ENCODE assay signal across 1 cellular context in the genomic region with DNA sequence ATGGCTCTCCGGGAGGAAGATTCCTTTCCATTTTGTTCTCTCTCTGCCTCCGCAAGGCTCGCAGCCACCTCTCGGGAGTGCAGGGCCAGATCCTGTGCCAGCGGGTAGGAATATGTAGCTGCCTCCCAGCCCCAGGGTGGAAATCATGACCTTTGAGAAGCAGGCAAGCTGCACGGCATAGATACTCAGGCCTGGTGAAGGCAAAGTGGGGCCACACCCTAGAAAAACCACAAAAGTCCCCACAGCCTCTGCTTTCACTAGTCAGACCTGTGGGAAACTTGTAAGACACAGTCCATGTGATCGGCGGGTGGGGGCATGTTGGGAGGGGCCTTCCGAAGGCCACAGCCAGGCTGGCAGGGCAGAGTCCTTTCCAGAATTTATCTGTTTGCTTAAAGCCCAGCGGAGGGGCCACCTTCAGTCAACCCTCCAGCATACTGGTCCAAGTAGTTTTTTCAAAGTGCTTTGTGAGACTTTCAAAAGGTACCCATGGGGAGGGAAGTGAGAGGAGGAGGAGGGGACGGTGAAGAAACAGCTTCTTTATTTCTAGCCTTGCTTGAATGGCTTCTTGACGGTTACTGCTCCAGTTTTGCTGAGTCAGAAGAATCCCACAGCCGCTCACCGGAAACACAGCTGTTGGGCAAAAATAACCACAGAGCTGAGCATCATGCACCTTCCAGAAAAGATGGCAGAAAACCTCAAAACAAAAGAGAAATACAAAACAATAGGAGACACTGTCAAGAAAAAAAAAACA.
TF ChIP-seq lines count a peak whose summit lies in the region.

A gene (plus strand): TSS at position 52 of the 751 bp plus-strand sequence. CDS start 16,562 bp downstream, outside the sequence.

TF ChIP-seq in K562, 482 proteins besides CTCF, POLR2A, EP300 and RAD21 (continued from another document and continues in another):
- TF ChIP-seq, protein P1, sequence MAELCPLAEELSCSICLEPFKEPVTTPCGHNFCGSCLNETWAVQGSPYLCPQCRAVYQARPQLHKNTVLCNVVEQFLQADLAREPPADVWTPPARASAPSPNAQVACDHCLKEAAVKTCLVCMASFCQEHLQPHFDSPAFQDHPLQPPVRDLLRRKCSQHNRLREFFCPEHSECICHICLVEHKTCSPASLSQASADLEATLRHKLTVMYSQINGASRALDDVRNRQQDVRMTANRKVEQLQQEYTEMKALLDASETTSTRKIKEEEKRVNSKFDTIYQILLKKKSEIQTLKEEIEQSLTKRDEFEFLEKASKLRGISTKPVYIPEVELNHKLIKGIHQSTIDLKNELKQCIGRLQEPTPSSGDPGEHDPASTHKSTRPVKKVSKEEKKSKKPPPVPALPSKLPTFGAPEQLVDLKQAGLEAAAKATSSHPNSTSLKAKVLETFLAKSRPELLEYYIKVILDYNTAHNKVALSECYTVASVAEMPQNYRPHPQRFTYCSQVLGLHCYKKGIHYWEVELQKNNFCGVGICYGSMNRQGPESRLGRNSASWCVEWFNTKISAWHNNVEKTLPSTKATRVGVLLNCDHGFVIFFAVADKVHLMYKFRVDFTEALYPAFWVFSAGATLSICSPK (IDR thresholded peaks at IDR 0.05; ENCODE audit: borderline replicate concordance): no peak
- TF ChIP-seq EGR1 (conservative IDR thresholded peaks at IDR 0.05) (no peak; the same call in none of the 2 replicates), TBL1XR1 (IDR thresholded peaks at IDR 0.05; ENCODE audit: low read length in 2 of 2) (peak; percentile 87 to 95), HNRNPLL (IDR thresholded peaks at IDR 0.05; ENCODE audit: low read depth, low read length, poor library complexity, severe bottlenecking) (peak; percentile 40), BRD4 (IDR thresholded peaks at IDR 0.05) (peak; percentile 89; the same call in 1 of the 2 replicates), XRCC3 (IDR thresholded peaks at IDR 0.05) (no peak), MCM3 (IDR thresholded peaks at IDR 0.05) (no peak), BHLHE40 (IDR thresholded peaks at IDR 0.05; ENCODE audit: low read length) (peak; percentile 63), ZNF224 (CRISPR knock-in tag; IDR thresholded peaks at IDR 0.05) (no peak), ZNF436 (CRISPR knock-in tag; IDR thresholded peaks at IDR 0.05) (no peak), RHOXF2B (CRISPR knock-in tag; conservative IDR thresholded peaks at IDR 0.05) (no peak), TRIM28 (IDR thresholded peaks at IDR 0.05) (peak; percentile 70), MAFG (tag; conservative IDR thresholded peaks at IDR 0.05) (peak; percentile 100), ESRRA (IDR thresholded peaks at IDR 0.05; ENCODE audit: borderline replicate concordance, low read depth) (peak; percentile 98), HIVEP1 (CRISPR knock-in tag; IDR thresholded peaks at IDR 0.05) (no peak), NR2C2 (CRISPR knock-in tag; IDR thresholded peaks at IDR 0.05) (no peak), NR2C2 (tag; IDR thresholded peaks at IDR 0.05) (peak; percentile 79), ZNF583 (CRISPR knock-in tag; IDR thresholded peaks at IDR 0.05) (no peak; the same call in 1 of the 2 replicates), JUNB (CRISPR knock-in tag; conservative IDR thresholded peaks at IDR 0.05) (no peak), ARHGAP35 (IDR thresholded peaks at IDR 0.05; ENCODE audit: partially characterized antibody) (no peak), HMGN3 (IDR thresholded peaks at IDR 0.05; ENCODE audit: borderline replicate concordance, extremely low read depth, insufficient read length, low read depth, low read length) (peak; percentile 26), FOXP1 (CRISPR knock-in tag; IDR thresholded peaks at IDR 0.05) (0 out of 2 replicates have a peak, but pooled peaks have one; percentile 22), SLC30A9 (CRISPR knock-in tag; IDR thresholded peaks at IDR 0.05) (no peak)
- TF ChIP-seq, protein P2, sequence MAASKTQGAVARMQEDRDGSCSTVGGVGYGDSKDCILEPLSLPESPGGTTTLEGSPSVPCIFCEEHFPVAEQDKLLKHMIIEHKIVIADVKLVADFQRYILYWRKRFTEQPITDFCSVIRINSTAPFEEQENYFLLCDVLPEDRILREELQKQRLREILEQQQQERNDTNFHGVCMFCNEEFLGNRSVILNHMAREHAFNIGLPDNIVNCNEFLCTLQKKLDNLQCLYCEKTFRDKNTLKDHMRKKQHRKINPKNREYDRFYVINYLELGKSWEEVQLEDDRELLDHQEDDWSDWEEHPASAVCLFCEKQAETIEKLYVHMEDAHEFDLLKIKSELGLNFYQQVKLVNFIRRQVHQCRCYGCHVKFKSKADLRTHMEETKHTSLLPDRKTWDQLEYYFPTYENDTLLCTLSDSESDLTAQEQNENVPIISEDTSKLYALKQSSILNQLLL (CRISPR knock-in tag; IDR thresholded peaks at IDR 0.05; ENCODE audit: borderline replicate concordance): no peak
- TF ChIP-seq, protein P3, sequence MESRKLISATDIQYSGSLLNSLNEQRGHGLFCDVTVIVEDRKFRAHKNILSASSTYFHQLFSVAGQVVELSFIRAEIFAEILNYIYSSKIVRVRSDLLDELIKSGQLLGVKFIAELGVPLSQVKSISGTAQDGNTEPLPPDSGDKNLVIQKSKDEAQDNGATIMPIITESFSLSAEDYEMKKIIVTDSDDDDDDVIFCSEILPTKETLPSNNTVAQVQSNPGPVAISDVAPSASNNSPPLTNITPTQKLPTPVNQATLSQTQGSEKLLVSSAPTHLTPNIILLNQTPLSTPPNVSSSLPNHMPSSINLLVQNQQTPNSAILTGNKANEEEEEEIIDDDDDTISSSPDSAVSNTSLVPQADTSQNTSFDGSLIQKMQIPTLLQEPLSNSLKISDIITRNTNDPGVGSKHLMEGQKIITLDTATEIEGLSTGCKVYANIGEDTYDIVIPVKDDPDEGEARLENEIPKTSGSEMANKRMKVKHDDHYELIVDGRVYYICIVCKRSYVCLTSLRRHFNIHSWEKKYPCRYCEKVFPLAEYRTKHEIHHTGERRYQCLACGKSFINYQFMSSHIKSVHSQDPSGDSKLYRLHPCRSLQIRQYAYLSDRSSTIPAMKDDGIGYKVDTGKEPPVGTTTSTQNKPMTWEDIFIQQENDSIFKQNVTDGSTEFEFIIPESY (CRISPR knock-in tag; IDR thresholded peaks at IDR 0.05): peak; percentile 39; the same call in 1 of the 2 replicates
- TF ChIP-seq, protein P4, sequence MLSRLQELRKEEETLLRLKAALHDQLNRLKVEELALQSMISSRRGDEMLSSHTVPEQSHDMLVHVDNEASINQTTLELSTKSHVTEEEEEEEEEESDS (CRISPR knock-in tag; IDR thresholded peaks at IDR 0.05): no peak
- TF ChIP-seq, protein P5, sequence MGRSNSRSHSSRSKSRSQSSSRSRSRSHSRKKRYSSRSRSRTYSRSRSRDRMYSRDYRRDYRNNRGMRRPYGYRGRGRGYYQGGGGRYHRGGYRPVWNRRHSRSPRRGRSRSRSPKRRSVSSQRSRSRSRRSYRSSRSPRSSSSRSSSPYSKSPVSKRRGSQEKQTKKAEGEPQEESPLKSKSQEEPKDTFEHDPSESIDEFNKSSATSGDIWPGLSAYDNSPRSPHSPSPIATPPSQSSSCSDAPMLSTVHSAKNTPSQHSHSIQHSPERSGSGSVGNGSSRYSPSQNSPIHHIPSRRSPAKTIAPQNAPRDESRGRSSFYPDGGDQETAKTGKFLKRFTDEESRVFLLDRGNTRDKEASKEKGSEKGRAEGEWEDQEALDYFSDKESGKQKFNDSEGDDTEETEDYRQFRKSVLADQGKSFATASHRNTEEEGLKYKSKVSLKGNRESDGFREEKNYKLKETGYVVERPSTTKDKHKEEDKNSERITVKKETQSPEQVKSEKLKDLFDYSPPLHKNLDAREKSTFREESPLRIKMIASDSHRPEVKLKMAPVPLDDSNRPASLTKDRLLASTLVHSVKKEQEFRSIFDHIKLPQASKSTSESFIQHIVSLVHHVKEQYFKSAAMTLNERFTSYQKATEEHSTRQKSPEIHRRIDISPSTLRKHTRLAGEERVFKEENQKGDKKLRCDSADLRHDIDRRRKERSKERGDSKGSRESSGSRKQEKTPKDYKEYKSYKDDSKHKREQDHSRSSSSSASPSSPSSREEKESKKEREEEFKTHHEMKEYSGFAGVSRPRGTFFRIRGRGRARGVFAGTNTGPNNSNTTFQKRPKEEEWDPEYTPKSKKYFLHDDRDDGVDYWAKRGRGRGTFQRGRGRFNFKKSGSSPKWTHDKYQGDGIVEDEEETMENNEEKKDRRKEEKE (IDR thresholded peaks at IDR 0.05; ENCODE audit: borderline replicate concordance in 1 of 2, control insufficient read depth in 1 of 2, low read depth in 2 of 2, low read length in 1 of 2): no peak
- TF ChIP-seq, protein P6, sequence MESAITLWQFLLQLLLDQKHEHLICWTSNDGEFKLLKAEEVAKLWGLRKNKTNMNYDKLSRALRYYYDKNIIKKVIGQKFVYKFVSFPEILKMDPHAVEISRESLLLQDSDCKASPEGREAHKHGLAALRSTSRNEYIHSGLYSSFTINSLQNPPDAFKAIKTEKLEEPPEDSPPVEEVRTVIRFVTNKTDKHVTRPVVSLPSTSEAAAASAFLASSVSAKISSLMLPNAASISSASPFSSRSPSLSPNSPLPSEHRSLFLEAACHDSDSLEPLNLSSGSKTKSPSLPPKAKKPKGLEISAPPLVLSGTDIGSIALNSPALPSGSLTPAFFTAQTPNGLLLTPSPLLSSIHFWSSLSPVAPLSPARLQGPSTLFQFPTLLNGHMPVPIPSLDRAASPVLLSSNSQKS (CRISPR knock-in tag; IDR thresholded peaks at IDR 0.05): no peak
- TF ChIP-seq, protein P7, sequence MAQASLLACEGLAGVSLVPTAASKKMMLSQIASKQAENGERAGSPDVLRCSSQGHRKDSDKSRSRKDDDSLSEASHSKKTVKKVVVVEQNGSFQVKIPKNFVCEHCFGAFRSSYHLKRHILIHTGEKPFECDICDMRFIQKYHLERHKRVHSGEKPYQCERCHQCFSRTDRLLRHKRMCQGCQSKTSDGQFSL (CRISPR knock-in tag; IDR thresholded peaks at IDR 0.05): no peak
- TF ChIP-seq, protein P7 (tag; IDR thresholded peaks at IDR 0.05): no peak
- TF ChIP-seq, protein P8, sequence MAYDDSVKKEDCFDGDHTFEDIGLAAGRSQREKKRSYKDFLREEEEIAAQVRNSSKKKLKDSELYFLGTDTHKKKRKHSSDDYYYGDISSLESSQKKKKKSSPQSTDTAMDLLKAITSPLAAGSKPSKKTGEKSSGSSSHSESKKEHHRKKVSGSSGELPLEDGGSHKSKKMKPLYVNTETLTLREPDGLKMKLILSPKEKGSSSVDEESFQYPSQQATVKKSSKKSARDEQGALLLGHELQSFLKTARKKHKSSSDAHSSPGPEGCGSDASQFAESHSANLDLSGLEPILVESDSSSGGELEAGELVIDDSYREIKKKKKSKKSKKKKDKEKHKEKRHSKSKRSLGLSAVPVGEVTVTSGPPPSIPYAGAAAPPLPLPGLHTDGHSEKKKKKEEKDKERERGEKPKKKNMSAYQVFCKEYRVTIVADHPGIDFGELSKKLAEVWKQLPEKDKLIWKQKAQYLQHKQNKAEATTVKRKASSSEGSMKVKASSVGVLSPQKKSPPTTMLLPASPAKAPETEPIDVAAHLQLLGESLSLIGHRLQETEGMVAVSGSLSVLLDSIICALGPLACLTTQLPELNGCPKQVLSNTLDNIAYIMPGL (CRISPR knock-in tag; IDR thresholded peaks at IDR 0.05): no peak; the same call in 1 of the 2 replicates
- TF ChIP-seq, protein P9, sequence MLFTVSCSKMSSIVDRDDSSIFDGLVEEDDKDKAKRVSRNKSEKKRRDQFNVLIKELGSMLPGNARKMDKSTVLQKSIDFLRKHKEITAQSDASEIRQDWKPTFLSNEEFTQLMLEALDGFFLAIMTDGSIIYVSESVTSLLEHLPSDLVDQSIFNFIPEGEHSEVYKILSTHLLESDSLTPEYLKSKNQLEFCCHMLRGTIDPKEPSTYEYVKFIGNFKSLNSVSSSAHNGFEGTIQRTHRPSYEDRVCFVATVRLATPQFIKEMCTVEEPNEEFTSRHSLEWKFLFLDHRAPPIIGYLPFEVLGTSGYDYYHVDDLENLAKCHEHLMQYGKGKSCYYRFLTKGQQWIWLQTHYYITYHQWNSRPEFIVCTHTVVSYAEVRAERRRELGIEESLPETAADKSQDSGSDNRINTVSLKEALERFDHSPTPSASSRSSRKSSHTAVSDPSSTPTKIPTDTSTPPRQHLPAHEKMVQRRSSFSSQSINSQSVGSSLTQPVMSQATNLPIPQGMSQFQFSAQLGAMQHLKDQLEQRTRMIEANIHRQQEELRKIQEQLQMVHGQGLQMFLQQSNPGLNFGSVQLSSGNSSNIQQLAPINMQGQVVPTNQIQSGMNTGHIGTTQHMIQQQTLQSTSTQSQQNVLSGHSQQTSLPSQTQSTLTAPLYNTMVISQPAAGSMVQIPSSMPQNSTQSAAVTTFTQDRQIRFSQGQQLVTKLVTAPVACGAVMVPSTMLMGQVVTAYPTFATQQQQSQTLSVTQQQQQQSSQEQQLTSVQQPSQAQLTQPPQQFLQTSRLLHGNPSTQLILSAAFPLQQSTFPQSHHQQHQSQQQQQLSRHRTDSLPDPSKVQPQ (CRISPR knock-in tag; IDR thresholded peaks at IDR 0.05; ENCODE audit: borderline replicate concordance): no peak
- TF ChIP-seq, protein P10, sequence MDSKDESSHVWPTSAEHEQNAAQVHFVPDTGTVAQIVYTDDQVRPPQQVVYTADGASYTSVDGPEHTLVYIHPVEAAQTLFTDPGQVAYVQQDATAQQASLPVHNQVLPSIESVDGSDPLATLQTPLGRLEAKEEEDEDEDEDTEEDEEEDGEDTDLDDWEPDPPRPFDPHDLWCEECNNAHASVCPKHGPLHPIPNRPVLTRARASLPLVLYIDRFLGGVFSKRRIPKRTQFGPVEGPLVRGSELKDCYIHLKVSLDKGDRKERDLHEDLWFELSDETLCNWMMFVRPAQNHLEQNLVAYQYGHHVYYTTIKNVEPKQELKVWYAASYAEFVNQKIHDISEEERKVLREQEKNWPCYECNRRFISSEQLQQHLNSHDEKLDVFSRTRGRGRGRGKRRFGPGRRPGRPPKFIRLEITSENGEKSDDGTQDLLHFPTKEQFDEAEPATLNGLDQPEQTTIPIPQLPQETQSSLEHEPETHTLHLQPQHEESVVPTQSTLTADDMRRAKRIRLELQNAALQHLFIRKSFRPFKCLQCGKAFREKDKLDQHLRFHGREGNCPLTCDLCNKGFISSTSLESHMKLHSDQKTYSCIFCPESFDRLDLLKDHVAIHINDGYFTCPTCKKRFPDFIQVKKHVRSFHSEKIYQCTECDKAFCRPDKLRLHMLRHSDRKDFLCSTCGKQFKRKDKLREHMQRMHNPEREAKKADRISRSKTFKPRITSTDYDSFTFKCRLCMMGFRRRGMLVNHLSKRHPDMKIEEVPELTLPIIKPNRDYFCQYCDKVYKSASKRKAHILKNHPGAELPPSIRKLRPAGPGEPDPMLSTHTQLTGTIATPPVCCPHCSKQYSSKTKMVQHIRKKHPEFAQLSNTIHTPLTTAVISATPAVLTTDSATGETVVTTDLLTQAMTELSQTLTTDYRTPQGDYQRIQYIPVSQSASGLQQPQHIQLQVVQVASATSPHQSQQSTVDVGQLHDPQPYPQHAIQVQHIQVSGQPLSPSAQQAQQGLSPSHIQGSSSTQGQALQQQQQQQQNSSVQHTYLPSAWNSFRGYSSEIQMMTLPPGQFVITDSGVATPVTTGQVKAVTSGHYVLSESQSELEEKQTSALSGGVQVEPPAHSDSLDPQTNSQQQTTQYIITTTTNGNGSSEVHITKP (IDR thresholded peaks at IDR 0.05; ENCODE audit: partially characterized antibody): peak; percentile 49
- TF ChIP-seq, protein P11, sequence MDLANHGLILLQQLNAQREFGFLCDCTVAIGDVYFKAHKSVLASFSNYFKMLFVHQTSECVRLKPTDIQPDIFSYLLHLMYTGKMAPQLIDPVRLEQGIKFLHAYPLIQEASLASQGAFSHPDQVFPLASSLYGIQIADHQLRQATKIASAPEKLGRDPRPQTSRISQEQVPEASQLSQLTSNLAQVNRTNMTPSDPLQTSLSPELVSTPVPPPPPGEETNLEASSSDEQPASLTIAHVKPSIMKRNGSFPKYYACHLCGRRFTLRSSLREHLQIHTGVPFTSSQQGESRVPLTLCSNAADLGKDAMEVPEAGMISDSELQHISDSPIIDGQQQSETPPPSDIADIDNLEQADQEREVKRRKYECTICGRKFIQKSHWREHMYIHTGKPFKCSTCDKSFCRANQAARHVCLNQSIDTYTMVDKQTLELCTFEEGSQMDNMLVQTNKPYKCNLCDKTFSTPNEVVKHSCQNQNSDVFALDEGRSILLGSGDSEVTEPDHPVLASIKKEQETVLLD (IDR thresholded peaks at IDR 0.05): no peak; the same call in 1 of the 2 replicates
